24 cellular contexts compared by ENCODE assay signal in genomic region chr10:75291800-75292199, GRCh38.
"Had no signal": no experiment of that assay in that cellular context is flagged by ENCODE, and none has a peak within 500 bp of the region (broad histone marks: within the 10 kb centered on the region; RNA-seq: fewer than 3 reads in every experiment).

No MANE protein-coding gene starts in this region.

- ATAC-seq: heart right ventricle; left lung; stimulated activated naive CD8-positive, alpha-beta T cell treated with anti-CD3 and anti-CD28 coated beads, Interleukin-15, Interleukin-2, amounts not matched to agents 100 U/mL and 50 U/mL, for 24 hours had no signal

- H3K27me3 ChIP-seq: adrenal gland, ascending aorta, sigmoid colon, tibial artery, uterus had no signal

- H3K9me3 Mint-ChIP-seq: T-helper 2 cell treated with Interferon-gamma antibody and Interleukin-4, amounts not matched to agents 5 μg/mL and 100 μg/mL, for 36 hours had no signal

- H3K27me3 Mint-ChIP-seq: activated naive CD8-positive, alpha-beta T cell had no signal

- H3K27ac Mint-ChIP-seq: activated naive CD8-positive, alpha-beta T cell; naive B cell; progenitor cell of endocrine pancreas; T-helper 2 cell treated with Interferon-gamma antibody and Interleukin-4, amounts not matched to agents 5 μg/mL and 100 μg/mL, for 36 hours had no signal

- H3K9me3 ChIP-seq: adrenal gland, tibial artery, uterus had no signal

- H3K36me3 ChIP-seq: adrenal gland, ascending aorta, heart right ventricle, left lung, sigmoid colon, spleen, tibial artery, uterus had no signal

- DNase-seq: activated T-cell treated with anti-CD3 and anti-CD28 coated beads, Interleukin-2, amount 50 U/mL, for 1 hour; adrenal gland; central memory CD4-positive, alpha-beta T cell; dermis blood vessel endothelial cell; effector CD8-positive, alpha-beta T cell; erythroblast; foreskin fibroblast; heart right ventricle; kidney; left lung; naive B cell; retina; sigmoid colon; spleen; stimulated activated CD4-positive, alpha-beta T cell treated with anti-CD3 and anti-CD28 coated beads, Interleukin-4, amount 100 ng/mL, for 1 hour; stimulated activated naive CD8-positive, alpha-beta T cell treated with anti-CD3 and anti-CD28 coated beads, Interleukin-15, Interleukin-2, amounts not matched to agents 100 U/mL and 50 U/mL, for 24 hours; substantia nigra; tibial artery; uterus had no signal

- H3K27ac ChIP-seq: adrenal gland, ascending aorta, heart right ventricle, left lung, sigmoid colon, spleen, tibial artery, uterus had no signal

- H3K4me3 ChIP-seq: adrenal gland, ascending aorta, heart right ventricle, left lung, lung, sigmoid colon, spleen, tibial artery, uterus had no signal

- H3K36me3 Mint-ChIP-seq: activated naive CD8-positive, alpha-beta T cell had no signal

- H3K4me3 Mint-ChIP-seq: activated naive CD8-positive, alpha-beta T cell; T-helper 2 cell treated with Interferon-gamma antibody and Interleukin-4, amounts not matched to agents 5 μg/mL and 100 μg/mL, for 36 hours had no signal
